8 cellular contexts compared by ENCODE assay signal in the genomic region with DNA sequence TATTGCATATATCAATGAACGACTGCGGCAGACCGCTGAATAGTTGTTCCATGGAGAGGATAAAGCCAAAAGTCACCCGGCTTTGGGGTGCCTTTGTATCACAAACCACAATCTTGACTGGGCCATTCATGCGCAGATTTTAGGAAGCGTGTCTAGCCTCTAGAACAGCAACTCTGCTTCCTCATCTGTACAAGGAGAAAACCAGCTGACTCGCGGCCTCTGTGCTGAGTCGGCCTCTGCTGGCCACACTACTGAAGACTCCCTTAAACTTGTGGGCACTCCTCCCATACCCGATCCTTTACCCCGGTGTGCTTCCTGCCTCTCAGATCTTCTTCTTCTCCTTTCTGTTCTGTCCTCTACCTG. TPM values are rescaled to one million over a fixed set of nuclear protein-coding genes. Genes with fewer than 3 reads are reported as not detected.
DNase-seq lines count a peak whose midpoint lies in the region; ATAC-seq and TF ChIP-seq lines count a peak whose summit lies in the region.

No MANE protein-coding gene starts in this region.

- no peaks in the 10 kb centered on the region for H4K20me1 ChIP-seq in GM23338 (replicated peaks; ENCODE audit: insufficient read depth)

- no peak overlapping the region for H3K27ac ChIP-seq in GM23338 (ENCODE audit: low read depth)
- H3K27ac ChIP-seq in right atrium auricular region, result no peak overlapping the region

- peaks cover 22% of the 10 kb centered on the region for H3K4me1 Mint-ChIP-seq in GM23338
- peaks cover 29% of the 10 kb centered on the region for H3K4me1 Mint-ChIP-seq in activated naive CD8-positive, alpha-beta T cell (ENCODE audit: low read depth)

- H3K27me3 ChIP-seq in GM23338 (ENCODE audit: insufficient read depth) (peaks cover 32% of the 10 kb centered on the region), right atrium auricular region (no peaks in the 10 kb centered on the region)

- H3K4me2 ChIP-seq in GM23338, result peak overlapping the region; percentile 83

- H3K4me3 ChIP-seq in GM23338 (peak overlapping the region; percentile 58), right atrium auricular region (peak overlapping the region in 1 of 2 donors; percentile 59)

- H3K4me1 ChIP-seq in GM23338 (ENCODE audit: insufficient read depth) (no peaks in the 10 kb centered on the region; the same call in 1 of the 2 replicates), right atrium auricular region (peaks cover 0 to 18% of the 10 kb centered on the region in 2 donors)

- H3K9me3 ChIP-seq in right atrium auricular region, result no peaks in the 10 kb centered on the region

- TF ChIP-seq CTCF in GM10248 (IDR thresholded peaks at IDR 0.05; ENCODE audit: control extremely low read depth, extremely low read depth, low read depth, missing control alignments) (peak; percentile 45), GM23338 (conservative IDR thresholded peaks at IDR 0.05; ENCODE audit: low read depth in 2 of 2) (peak; percentile 29 to 59; a peak in 3 of 4 replicates), right atrium auricular region (IDR thresholded peaks at IDR 0.05) (peak in 1 of 2 donors; percentile 53)

- no peaks in the 10 kb centered on the region; the same call in 2 of the 3 replicates for H3K9me3 Mint-ChIP-seq in GM23338
- no peaks in the 10 kb centered on the region for H3K9me3 Mint-ChIP-seq in activated naive CD8-positive, alpha-beta T cell (ENCODE audit: low read depth)

- H2AFZ ChIP-seq in GM23338, result peak overlapping the region; percentile 80

- H3F3A ChIP-seq in GM23338 (replicated peaks; ENCODE audit: low read depth), result no peaks in the 10 kb centered on the region; the same call in 1 of the 2 replicates

- peaks cover 22% of the 10 kb centered on the region for H3K27me3 Mint-ChIP-seq in GM23338 (ENCODE audit: insufficient read depth, low read depth, poor library complexity)
- H3K27me3 Mint-ChIP-seq in activated naive CD8-positive, alpha-beta T cell, result no peaks in the 10 kb centered on the region

- no peaks in the 10 kb centered on the region for H3K79me2 ChIP-seq in GM23338 (replicated peaks; ENCODE audit: insufficient read depth)

- POLR2A ChIA-PET in GM10248 (lab: Yijun Ruan, JAX), result no interaction called here

- H3K36me3 ChIP-seq in GM23338 (ENCODE audit: insufficient read depth), result no peaks in the 10 kb centered on the region
- no peaks in the 10 kb centered on the region for H3K36me3 ChIP-seq in right atrium auricular region

- CTCF ChIA-PET in GM10248 (lab: Yijun Ruan, JAX), result interaction anchor here (1.0 to 2.4 kb wide), 3 partner anchors 22 to 66 kb away, joined by 4 to 11 read pairs (median 5); no protein-coding TSS in a partner anchor

- peak; percentile 79 for ATAC-seq in GM23338

- H3K9me2 ChIP-seq in GM23338 (ENCODE audit: insufficient read depth), result no peaks in the 10 kb centered on the region

- DNase-seq in GM10248 (ENCODE audit: extremely low spot score), result peak; percentile 56
- peak; percentile 64 for DNase-seq in GM23338 (ENCODE audit: low spot score)
- peak; percentile 17 for DNase-seq in NCI-H2227 treated with DMSO at 0.1 percent for 48 hours (lab: John Stamatoyannopoulos, UW)
- peak; percentile 89 for DNase-seq in right atrium auricular region (ENCODE audit: low spot score)
- peak; percentile 40 for DNase-seq in putamen (ENCODE audit: low spot score)
- no peak for DNase-seq in NCI-H1092 treated with DMSO at 0.1 percent for 48 hours (lab: John Stamatoyannopoulos, UW)
- DNase-seq in 8988T, result no peak

- H3K4me3 Mint-ChIP-seq in GM23338, result peak overlapping the region; percentile 73
- peak overlapping the region; percentile 82 for H3K4me3 Mint-ChIP-seq in activated naive CD8-positive, alpha-beta T cell

- H3K27ac Mint-ChIP-seq in GM23338, result no peak overlapping the region
- H3K27ac Mint-ChIP-seq in activated naive CD8-positive, alpha-beta T cell, result peak overlapping the region; percentile 58

- no peaks in the 10 kb centered on the region for H3K36me3 Mint-ChIP-seq in GM23338 (ENCODE audit: low read depth)
- peaks cover 9% of the 10 kb centered on the region for H3K36me3 Mint-ChIP-seq in activated naive CD8-positive, alpha-beta T cell

TF ChIP-seq in GM23338, 12 proteins besides CTCF, POLR2A, EP300 and RAD21 (continues in another document):
- no peak for TF ChIP-seq CREB1 (CRISPR knock-in tag; IDR thresholded peaks at IDR 0.05; ENCODE audit: low read depth)
- TF ChIP-seq NANOG (IDR thresholded peaks at IDR 0.05; ENCODE audit: borderline replicate concordance), result no peak
- TF ChIP-seq EZH2 (IDR thresholded peaks at IDR 0.05; ENCODE audit: low read depth, unreplicated experiment), result peak; percentile 32
- TF ChIP-seq, protein P1, sequence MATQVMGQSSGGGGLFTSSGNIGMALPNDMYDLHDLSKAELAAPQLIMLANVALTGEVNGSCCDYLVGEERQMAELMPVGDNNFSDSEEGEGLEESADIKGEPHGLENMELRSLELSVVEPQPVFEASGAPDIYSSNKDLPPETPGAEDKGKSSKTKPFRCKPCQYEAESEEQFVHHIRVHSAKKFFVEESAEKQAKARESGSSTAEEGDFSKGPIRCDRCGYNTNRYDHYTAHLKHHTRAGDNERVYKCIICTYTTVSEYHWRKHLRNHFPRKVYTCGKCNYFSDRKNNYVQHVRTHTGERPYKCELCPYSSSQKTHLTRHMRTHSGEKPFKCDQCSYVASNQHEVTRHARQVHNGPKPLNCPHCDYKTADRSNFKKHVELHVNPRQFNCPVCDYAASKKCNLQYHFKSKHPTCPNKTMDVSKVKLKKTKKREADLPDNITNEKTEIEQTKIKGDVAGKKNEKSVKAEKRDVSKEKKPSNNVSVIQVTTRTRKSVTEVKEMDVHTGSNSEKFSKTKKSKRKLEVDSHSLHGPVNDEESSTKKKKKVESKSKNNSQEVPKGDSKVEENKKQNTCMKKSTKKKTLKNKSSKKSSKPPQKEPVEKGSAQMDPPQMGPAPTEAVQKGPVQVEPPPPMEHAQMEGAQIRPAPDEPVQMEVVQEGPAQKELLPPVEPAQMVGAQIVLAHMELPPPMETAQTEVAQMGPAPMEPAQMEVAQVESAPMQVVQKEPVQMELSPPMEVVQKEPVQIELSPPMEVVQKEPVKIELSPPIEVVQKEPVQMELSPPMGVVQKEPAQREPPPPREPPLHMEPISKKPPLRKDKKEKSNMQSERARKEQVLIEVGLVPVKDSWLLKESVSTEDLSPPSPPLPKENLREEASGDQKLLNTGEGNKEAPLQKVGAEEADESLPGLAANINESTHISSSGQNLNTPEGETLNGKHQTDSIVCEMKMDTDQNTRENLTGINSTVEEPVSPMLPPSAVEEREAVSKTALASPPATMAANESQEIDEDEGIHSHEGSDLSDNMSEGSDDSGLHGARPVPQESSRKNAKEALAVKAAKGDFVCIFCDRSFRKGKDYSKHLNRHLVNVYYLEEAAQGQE (IDR thresholded peaks at IDR 0.05; ENCODE audit: unreplicated experiment), result no peak
- TF ChIP-seq JUNB (IDR thresholded peaks at IDR 0.05; ENCODE audit: unreplicated experiment), result no peak

RNA-seq across cellular contexts. Expression of a gene that starts 0.9 kb away (rescaled TPM):
- 0.19 and 0.31 TPM in 2 replicates for total RNA-seq in GM23338 (2014; rRNA removed; shearing (Covaris generic))
- polyA plus RNA-seq in GM23338 (2016; fragmentation: Nextera tagmentation; extraction: Ambion mirVana), result 0.66 and 0.71 TPM in 2 replicates
- under 1 TPM; 0.22 to 0.35 TPM for total RNA-seq in right atrium auricular region

RNA-seq across cellular contexts. Expression of a gene that starts 10.4 kb away (rescaled TPM):
- 21.3 and 24.4 TPM in 2 replicates for total RNA-seq in GM23338 (2014; rRNA removed; shearing (Covaris generic))
- polyA plus RNA-seq in GM23338 (2016; fragmentation: Nextera tagmentation; extraction: Ambion mirVana), result 15.3 and 16.0 TPM in 2 replicates
- total RNA-seq in right atrium auricular region, result 10 to 100 TPM in 1 of 2 donors, 1 to 10 TPM in 1; 8.7 to 15.5 TPM

RNA-seq across cellular contexts. Expression of a gene that starts 49.3 kb away (rescaled TPM):
- 4.2 and 9.8 TPM in 2 replicates for total RNA-seq in GM23338 (2014; rRNA removed; shearing (Covaris generic))
- 2.7 and 3.4 TPM in 2 replicates for polyA plus RNA-seq in GM23338 (2016; fragmentation: Nextera tagmentation; extraction: Ambion mirVana)
- 10 to 100 TPM in 1 of 2 donors, 1 to 10 TPM in 1; 4.2 to 12.2 TPM for total RNA-seq in right atrium auricular region

Comparison
In these comparisons a context has a peak if more than half of its experiments do, and no peak if none do; other contexts are left out.
1. DNase-seq: peak in GM10248 (single experiment), GM23338 (single experiment), NCI-H2227 treated with DMSO at 0.1 percent for 48 hours (single experiment), right atrium auricular region (single experiment) and putamen (single experiment); none in NCI-H1092 treated with DMSO at 0.1 percent for 48 hours (single experiment) and 8988T (single experiment).